In genomic region chr12:4899361-4899760, GRCh38 we compare ENCODE assay signal across 14 cellular contexts. TPM values are rescaled to one million over a fixed set of nuclear protein-coding genes. Genes with fewer than 3 reads are reported as not detected.
DNase-seq lines count a peak whose midpoint lies in the region; ATAC-seq, FAIRE-seq and TF ChIP-seq lines count a peak whose summit lies in the region.
"Had no signal": no experiment of that assay in that cellular context is flagged by ENCODE, and none has a peak within 500 bp of the region (broad histone marks: within the 10 kb centered on the region; RNA-seq: fewer than 3 reads in every experiment).

No MANE protein-coding gene starts in this region.

- TF ChIP-seq POLR2A in GM12891 (IDR thresholded peaks at IDR 0.05; ENCODE audit: low read depth, low read length) (no peak), lower leg skin (IDR thresholded peaks at IDR 0.05) (no peak)

- peaks cover 3% of the 10 kb centered on the region for H3K4me1 Mint-ChIP-seq in chondrocyte (ENCODE audit: low read depth)

- DNase-seq in AG04449 (ENCODE audit: low read depth, low spot score) (no peak), GM12891 (ENCODE audit: insufficient read length, low spot score) (no peak), NCI-H2196 treated with DMSO at 0.1 percent for 48 hours (lab: John Stamatoyannopoulos, UW; ENCODE audit: unreplicated experiment) (peak; percentile 14), chondrocyte (ENCODE audit: low spot score) (no peak), midbrain (lab: John Stamatoyannopoulos, UW) (no peak), lower leg skin (ENCODE audit: low spot score in 2 of 2) (no peak)
- DNase-seq: activated T-cell treated with anti-CD3 and anti-CD28 coated beads, Interleukin-2, amount 50 U/mL, for 48 hours; HCEC 1CT; MM.1S had no signal

- intact Hi-C loops in lower leg skin (cut with DNase I; ENCODE audit: low total_unique reads), result no loop called here

- peak; percentile 6 for TF ChIP-seq CTCF in AG04449 (IDR thresholded peaks at IDR 0.05; ENCODE audit: insufficient read depth, low read length, missing control alignments)
- TF ChIP-seq CTCF in chondrocyte (IDR thresholded peaks at IDR 0.05), result peak; percentile 59
- TF ChIP-seq CTCF in lower leg skin (IDR thresholded peaks at IDR 0.05), result no peak

- WGBS in lower leg skin, 2 donors, result 50 to 55% methylated on average over 4 of the region's 4 CpGs

- H3K27ac Mint-ChIP-seq in chondrocyte (ENCODE audit: unreplicated experiment), result no peak overlapping the region

- H3K9me3 Mint-ChIP-seq in chondrocyte (ENCODE audit: low read depth), result no peaks in the 10 kb centered on the region

- no peaks in the 10 kb centered on the region for H3K36me3 Mint-ChIP-seq in chondrocyte (ENCODE audit: low read depth)

- no peak overlapping the region for H3K4me3 ChIP-seq in AG04449 (ENCODE audit: low read depth, low read length)
- no peak overlapping the region for H3K4me3 ChIP-seq in lower leg skin (ENCODE audit: low read depth, poor library complexity, severe bottlenecking)
- H3K4me3 ChIP-seq: ascending aorta had no signal

- FAIRE-seq in GM12891 (lab: Jason Lieb, UNC), result peak; percentile 13
- FAIRE-seq: endothelial cell of umbilical vein, G401.6 had no signal

- CTCF ChIA-PET in AG04449 (lab: Yijun Ruan, JAX), result no interaction called here

- ATAC-seq in GM18867 (IDR thresholded peaks at IDR 0.05; ENCODE audit: unreplicated experiment) (no peak), GM21528 (IDR thresholded peaks at IDR 0.05; ENCODE audit: low FRiP score, unreplicated experiment) (no peak)

- POLR2A ChIA-PET in AG04449 (lab: Yijun Ruan, JAX), result no interaction called here

- peaks cover 23% of the 10 kb centered on the region for H3K27me3 Mint-ChIP-seq in chondrocyte (ENCODE audit: low read depth)

- no peak overlapping the region for H3K4me3 Mint-ChIP-seq in chondrocyte (ENCODE audit: unreplicated experiment)

TF ChIP-seq in GM12891, 5 proteins besides CTCF, POLR2A, EP300 and RAD21:
- TF ChIP-seq POU2F2 (IDR thresholded peaks at IDR 0.05; ENCODE audit: low read depth, low read length) (no peak), TAF1 (IDR thresholded peaks at IDR 0.05; ENCODE audit: low read depth, low read length) (no peak), SPI1 (IDR thresholded peaks at IDR 0.05; ENCODE audit: low read depth, low read length) (no peak), PAX5 (IDR thresholded peaks at IDR 0.05; ENCODE audit: insufficient read depth, low read length, severe bottlenecking) (no peak)

RNA-seq across cellular contexts. Expression of gene KCNA1, which starts 10.3 kb away (rescaled TPM):
- polyA plus RNA-seq in GM12891 (2012; ENCODE audit: low read depth, missing spikeins), result 1.0 TPM
- total RNA-seq in chondrocyte (0.45 to 0.64 TPM (median 0.63 TPM) in 3 replicates), lower leg skin (1 to 10 TPM in 1 of 4 donors, under 1 TPM in 1, not detected in 2; 0.13 to 1.1 TPM)
- total RNA-seq: ascending aorta, endothelial cell of umbilical vein had no signal
- polyA plus RNA-seq: endothelial cell of umbilical vein had no signal

Comparison
In these comparisons a context has a peak if more than half of its experiments do, and no peak if none do; other contexts are left out.
1. CTCF ChIP-seq: peak in AG04449 (single experiment) and chondrocyte (single experiment); none in lower leg skin (0 of 3).